Comparison of ENCODE assay signal across 10 cellular contexts in the genomic region with DNA sequence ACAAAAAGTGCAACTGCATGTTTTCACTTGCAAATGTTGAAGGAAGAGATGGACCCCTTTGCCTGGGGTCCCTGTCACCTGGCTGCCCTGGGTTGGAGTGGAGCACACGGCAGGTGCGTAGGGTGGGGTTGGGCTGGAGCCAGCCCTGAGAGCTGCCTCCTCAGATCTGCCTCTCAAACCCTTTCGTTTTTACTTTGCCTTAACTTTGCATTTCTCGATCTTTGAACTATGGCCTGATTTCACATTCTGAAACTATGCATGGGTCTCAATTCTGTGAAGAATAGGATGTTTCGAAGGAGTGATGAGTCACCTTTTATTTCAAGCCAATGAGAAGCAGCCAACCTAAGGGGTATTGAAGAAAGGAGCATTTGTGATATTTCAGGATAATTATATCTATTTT.
DNase-seq lines count a peak whose midpoint lies in the region; ATAC-seq and TF ChIP-seq lines count a peak whose summit lies in the region.
"Had no signal": no experiment of that assay in that cellular context is flagged by ENCODE, and none has a peak within 500 bp of the region (broad histone marks: within the 10 kb centered on the region; RNA-seq: fewer than 3 reads in every experiment).

No MANE protein-coding gene starts in this region.

- no peaks in the 10 kb centered on the region for H3K9me2 ChIP-seq in Karpas-422 (replicated peaks; ENCODE audit: insufficient read depth, low read length)

- no peak overlapping the region for H3K9ac ChIP-seq in Karpas-422 (ENCODE audit: low read length)

- TF ChIP-seq CTCF in upper lobe of right lung (IDR thresholded peaks at IDR 0.05) = no peak

- H3K4me1 ChIP-seq in CD4-positive, alpha-beta memory T cell (ENCODE audit: insufficient read depth, low read length) = peaks cover 29% of the 10 kb centered on the region
- H3K4me1 ChIP-seq in Karpas-422 (ENCODE audit: low read length) (peaks cover 3% of the 10 kb centered on the region; the same call in 1 of the 2 replicates), upper lobe of right lung (no peaks in the 10 kb centered on the region)

- no peak overlapping the region for H3K4me2 ChIP-seq in Karpas-422 (ENCODE audit: low read depth, low read length, poor library complexity, severe bottlenecking)

- peak overlapping the region in 7 of 8 donors; percentile 33 to 74 (median 53) for H3K4me3 Mint-ChIP-seq in CD4-positive, alpha-beta memory T cell
- H3K4me3 Mint-ChIP-seq in activated CD4-positive, alpha-beta memory T cell treated with anti-CD3 and anti-CD28 coated beads for 36 hours = no peak overlapping the region
- H3K4me3 Mint-ChIP-seq: activated naive CD4-positive, alpha-beta T cell treated with anti-CD3 and anti-CD28 coated beads, Interleukin-2, amount 50 U/mL, for 24 hours had no signal

- H3K79me2 ChIP-seq in Karpas-422 (ENCODE audit: low read length) = no peaks in the 10 kb centered on the region

- H3K36me3 ChIP-seq in CD4-positive, alpha-beta memory T cell (ENCODE audit: insufficient read depth, low read length) = no peaks in the 10 kb centered on the region
- H3K36me3 ChIP-seq in Karpas-422 (ENCODE audit: insufficient read depth, low read length) (no peaks in the 10 kb centered on the region), upper lobe of right lung (no peaks in the 10 kb centered on the region)

- no peaks in the 10 kb centered on the region for H3K27me3 ChIP-seq in CD4-positive, alpha-beta memory T cell (ENCODE audit: insufficient read depth, low read length)
- H3K27me3 ChIP-seq in Karpas-422 (ENCODE audit: low read length) = no peaks in the 10 kb centered on the region
- no peaks in the 10 kb centered on the region for H3K27me3 ChIP-seq in upper lobe of right lung

- intact Hi-C loops in CD4-positive, alpha-beta memory T cell (cut with micrococcal nuclease) = no loop called here
- intact Hi-C loops in activated CD4-positive, alpha-beta memory T cell treated with anti-CD3 and anti-CD28 coated beads for 36 hours (cut with micrococcal nuclease) = loop anchor here (2.0 to 10.0 kb wide), 2 partner anchors 60 to 190 kb away; partner anchors contain the start of gene BUB1
- intact Hi-C loops in upper lobe of right lung (cut with DNase I) = no loop called here

- no peak overlapping the region for H3K4me3 ChIP-seq in CD4-positive, alpha-beta memory T cell (ENCODE audit: low read length in 2 of 2)
- no peak overlapping the region for H3K4me3 ChIP-seq in Karpas-422 (ENCODE audit: low read length)
- H3K4me3 ChIP-seq in upper lobe of right lung = no peak overlapping the region

- H3K9me3 Mint-ChIP-seq in CD4-positive, alpha-beta memory T cell = no peaks in the 10 kb centered on the region
- H3K9me3 Mint-ChIP-seq in activated CD4-positive, alpha-beta memory T cell treated with anti-CD3 and anti-CD28 coated beads for 36 hours = no peaks in the 10 kb centered on the region
- H3K9me3 Mint-ChIP-seq: activated naive CD4-positive, alpha-beta T cell treated with anti-CD3 and anti-CD28 coated beads, Interleukin-2, amount 50 U/mL, for 24 hours had no signal

- peaks cover 2 to 3% of the 10 kb centered on the region in 2 donors for H3K27me3 Mint-ChIP-seq in CD4-positive, alpha-beta memory T cell
- H3K27me3 Mint-ChIP-seq in activated CD4-positive, alpha-beta memory T cell treated with anti-CD3 and anti-CD28 coated beads for 36 hours = peaks cover 49% of the 10 kb centered on the region

- no peak overlapping the region for H2AFZ ChIP-seq in Karpas-422 (ENCODE audit: low read length)

- POLR2A ChIA-PET in CD4-positive, alpha-beta memory T cell (lab: Charles Lee; ENCODE audit: partially characterized antibody) = no interaction called here
- POLR2A ChIA-PET in activated CD4-positive, alpha-beta memory T cell treated with anti-CD3 and anti-CD28 coated beads for 36 hours (lab: Charles Lee) = interaction anchor here (1.6 kb wide), 1 partner anchor 18 kb away, joined by 7 read pairs; no protein-coding TSS in a partner anchor

- no peaks in the 10 kb centered on the region for H3K9me3 ChIP-seq in CD4-positive, alpha-beta memory T cell (ENCODE audit: control insufficient read depth in 1 of 2, low read length in 2 of 2)
- H3K9me3 ChIP-seq in Karpas-422 (ENCODE audit: low read length) (no peaks in the 10 kb centered on the region), upper lobe of right lung (no peaks in the 10 kb centered on the region)

- no peaks in the 10 kb centered on the region for H4K20me1 ChIP-seq in Karpas-422 (ENCODE audit: insufficient read depth, low read depth, low read length)

- no peaks in the 10 kb centered on the region for H3K36me3 Mint-ChIP-seq in CD4-positive, alpha-beta memory T cell
- H3K36me3 Mint-ChIP-seq in activated CD4-positive, alpha-beta memory T cell treated with anti-CD3 and anti-CD28 coated beads for 36 hours = no peaks in the 10 kb centered on the region
- H3K36me3 Mint-ChIP-seq: activated naive CD4-positive, alpha-beta T cell treated with anti-CD3 and anti-CD28 coated beads, Interleukin-2, amount 50 U/mL, for 24 hours had no signal

- peak; percentile 91 for ATAC-seq in GM18909 (IDR thresholded peaks at IDR 0.05; ENCODE audit: poor library complexity, unreplicated experiment)
- ATAC-seq in HG02943 (IDR thresholded peaks at IDR 0.05; ENCODE audit: low read depth, unreplicated experiment) = peak; percentile 84
- ATAC-seq in upper lobe of right lung = no peak

- CTCF ChIA-PET in CD4-positive, alpha-beta memory T cell (lab: Charles Lee; ENCODE audit: partially characterized antibody) = interaction anchor here (1.1 kb wide), 1 partner anchor 12 kb away, joined by 3 read pairs; no protein-coding TSS in a partner anchor
- CTCF ChIA-PET in activated CD4-positive, alpha-beta memory T cell treated with anti-CD3 and anti-CD28 coated beads for 36 hours (lab: Charles Lee) = interaction anchor here (0.7 to 2.8 kb wide), 3 partner anchors 12 to 235 kb away, joined by 3 to 10 read pairs (median 5); no protein-coding TSS in a partner anchor

- no peak overlapping the region for H3K27ac ChIP-seq in CD4-positive, alpha-beta memory T cell (ENCODE audit: low read depth, low read length)
- H3K27ac ChIP-seq in Karpas-422 (ENCODE audit: low read length) (no peak overlapping the region), upper lobe of right lung (no peak overlapping the region)

- H3K27ac Mint-ChIP-seq in CD4-positive, alpha-beta memory T cell = peak overlapping the region in 5 of 7 donors; percentile 48 to 85 (median 75)
- no peak overlapping the region for H3K27ac Mint-ChIP-seq in activated CD4-positive, alpha-beta memory T cell treated with anti-CD3 and anti-CD28 coated beads for 36 hours
- H3K27ac Mint-ChIP-seq: activated naive CD4-positive, alpha-beta T cell treated with anti-CD3 and anti-CD28 coated beads, Interleukin-2, amount 50 U/mL, for 24 hours had no signal

- H3K4me1 Mint-ChIP-seq in CD4-positive, alpha-beta memory T cell = peaks cover 14 to 41% (median 24%) of the 10 kb centered on the region in 4 donors
- H3K4me1 Mint-ChIP-seq in activated CD4-positive, alpha-beta memory T cell treated with anti-CD3 and anti-CD28 coated beads for 36 hours (ENCODE audit: low read depth) = peaks cover 32% of the 10 kb centered on the region

- DNase-seq in CD4-positive, alpha-beta memory T cell = no peak
- DNase-seq in activated CD4-positive, alpha-beta memory T cell treated with anti-CD3 and anti-CD28 coated beads for 36 hours = peak; percentile 61
- DNase-seq in amniotic stem cell (lab: John Stamatoyannopoulos, UW) (no peak), Karpas-422 (no peak), upper lobe of right lung (no peak)
- no peak for DNase-seq in effector CD8-positive, alpha-beta T cell (lab: John Stamatoyannopoulos, UW)
- DNase-seq: NCI-H510A had no signal
